Comparison of ENCODE assay signal across 15 cellular contexts in genomic region chr7:17105701-17106100, GRCh38.
"Had no signal": no experiment of that assay in that cellular context is flagged by ENCODE, and none has a peak within 500 bp of the region (broad histone marks: within the 10 kb centered on the region; RNA-seq: fewer than 3 reads in every experiment).

No MANE protein-coding gene starts in this region.

- DNase-seq: activated CD4-positive, alpha-beta T cell treated with anti-CD3 and anti-CD28 coated beads, Interleukin-2, amount 10 ng/mL, durations not matched to agents 24 days and 14 days; activated gamma-delta T cell treated with Interleukin-2 at 50 U/mL for 16 hours; amygdala; cerebellar nuclear complex; gastrocnemius medialis; heart left ventricle; islet precursor cell; midbrain; psoas muscle; sigmoid colon; stimulated activated CD4-positive, alpha-beta T cell treated with anti-CD3 and anti-CD28 coated beads, Interleukin-1b, Interleukin-23, amount 100 ng/mL, for 48 hours; stimulated activated naive CD8-positive, alpha-beta T cell treated with anti-CD3 and anti-CD28 coated beads, Interleukin-15, amount 100 ng/mL, for 72 hours; T-helper 17 cell had no signal

- H3K4me3 ChIP-seq: gastrocnemius medialis, heart left ventricle, lung, neural progenitor cell, psoas muscle, sigmoid colon had no signal
